ENCODE assay signal across 1 cellular context in the genomic region with DNA sequence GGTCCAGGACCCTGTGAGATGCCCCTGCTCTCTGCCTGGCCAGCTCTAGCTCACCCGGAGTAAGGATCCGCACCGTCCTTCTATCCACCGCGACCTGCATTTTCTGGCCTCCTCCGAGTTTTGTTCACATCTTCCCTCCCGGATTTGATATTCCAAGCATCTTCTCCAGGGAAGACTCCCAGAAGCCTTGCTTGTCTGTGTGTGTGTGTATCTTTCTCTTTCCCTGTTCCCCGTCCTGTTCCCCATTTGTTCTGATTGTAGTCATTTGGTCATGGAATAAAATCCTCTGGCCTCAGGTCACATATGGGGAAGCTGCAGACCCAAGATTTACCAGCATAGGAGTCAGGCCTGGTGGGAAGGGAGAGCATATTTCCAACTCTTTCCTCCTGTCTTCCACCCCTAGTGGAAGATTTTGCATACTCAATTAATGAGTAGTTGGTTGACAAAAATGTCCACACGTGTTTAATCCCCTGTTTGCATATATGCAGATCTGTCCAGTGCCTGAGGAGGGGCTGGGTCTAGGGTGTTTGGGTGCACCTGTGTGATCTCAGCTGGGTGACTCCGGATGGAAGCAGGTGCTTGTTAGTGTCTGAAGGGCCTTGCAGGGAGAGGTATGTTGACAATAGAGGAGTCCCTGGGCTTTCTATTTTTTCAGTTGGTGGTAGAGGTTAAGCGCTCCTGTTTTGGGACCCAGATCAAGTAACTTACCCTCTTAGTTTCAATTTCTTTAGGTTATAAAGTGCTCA.
TF ChIP-seq lines count a peak whose summit lies in the region.

No MANE protein-coding gene starts in this region.

TF ChIP-seq in H1, 55 proteins besides CTCF, POLR2A, EP300 and RAD21:
- TF ChIP-seq ASH2L (IDR thresholded peaks at IDR 0.05; ENCODE audit: low read length) = no peak
- TF ChIP-seq ZNF274 (IDR thresholded peaks at IDR 0.05; ENCODE audit: borderline replicate concordance, extremely low read depth, low read length) = no peak
- TF ChIP-seq SUZ12 (IDR thresholded peaks at IDR 0.05; ENCODE audit: low read length) = peak; percentile 43
- TF ChIP-seq, protein P1, sequence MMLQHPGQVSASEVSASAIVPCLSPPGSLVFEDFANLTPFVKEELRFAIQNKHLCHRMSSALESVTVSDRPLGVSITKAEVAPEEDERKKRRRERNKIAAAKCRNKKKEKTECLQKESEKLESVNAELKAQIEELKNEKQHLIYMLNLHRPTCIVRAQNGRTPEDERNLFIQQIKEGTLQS (IDR thresholded peaks at IDR 0.05; ENCODE audit: insufficient read depth, low read depth, low read length) = no peak
- TF ChIP-seq BRCA1 (IDR thresholded peaks at IDR 0.05; ENCODE audit: low read depth, low read length) = no peak
- TF ChIP-seq JUND (IDR thresholded peaks at IDR 0.05; ENCODE audit: low read length) = no peak
- TF ChIP-seq CHD1 (IDR thresholded peaks at IDR 0.05; ENCODE audit: low read depth, low read length) = no peak
- TF ChIP-seq EZH2 (IDR thresholded peaks at IDR 0.05; ENCODE audit: low read depth, low read length, severe bottlenecking) = peak; percentile 63
- no peak for TF ChIP-seq CBX8 (IDR thresholded peaks at IDR 0.05; ENCODE audit: borderline replicate concordance, low read depth, low read length)
- TF ChIP-seq ATF2 (IDR thresholded peaks at IDR 0.05; ENCODE audit: low read length) = no peak
